ENCODE assay signal across 8 cellular contexts in genomic region chr9:35079041-35079425, GRCh38. TPM values are rescaled to one million over a fixed set of nuclear protein-coding genes. Genes with fewer than 3 reads are reported as not detected.
DNase-seq lines count a peak whose midpoint lies in the region; ATAC-seq and TF ChIP-seq lines count a peak whose summit lies in the region.

No MANE protein-coding gene starts in this region.

- BruUV-seq in mammary epithelial cell (replicated peaks; lab: Mats Ljungman, UMichigan): no TSS peak

- no peak for ATAC-seq in naive thymus-derived CD4-positive, alpha-beta T cell
- ATAC-seq in GM21423 (IDR thresholded peaks at IDR 0.05; ENCODE audit: unreplicated experiment) (no peak), left colon (no peak)

- H3K4me2 ChIP-seq in mammary epithelial cell (ENCODE audit: insufficient read depth, low read depth, low read length): peak overlapping the region; percentile 98

- no peaks in the 10 kb centered on the region for H3K9me3 ChIP-seq in mammary epithelial cell (replicated peaks; ENCODE audit: insufficient read depth, low read length)
- no peaks in the 10 kb centered on the region for H3K9me3 ChIP-seq in naive thymus-derived CD4-positive, alpha-beta T cell (ENCODE audit: control insufficient read depth in 2 of 3, low read length in 3 of 3)

- peaks cover 35% of the 10 kb centered on the region for H3K79me2 ChIP-seq in mammary epithelial cell (ENCODE audit: insufficient read depth, low read length)

- H3K9ac ChIP-seq in mammary epithelial cell (ENCODE audit: insufficient read depth, low read length): peak overlapping the region; percentile 72

- H3K4me1 ChIP-seq in mammary epithelial cell (ENCODE audit: insufficient read depth, low read length): peaks cover 18% of the 10 kb centered on the region
- peaks cover 8 to 10% of the 10 kb centered on the region in 2 donors for H3K4me1 ChIP-seq in naive thymus-derived CD4-positive, alpha-beta T cell (ENCODE audit: control insufficient read depth in 2 of 2, insufficient read depth in 2 of 2, low read length in 2 of 2)

- CTCF ChIA-PET in mammary epithelial cell (lab: Charles Lee; ENCODE audit: low non-redundant PET): no interaction called here
- CTCF ChIA-PET in naive thymus-derived CD4-positive, alpha-beta T cell (lab: Charles Lee): interaction anchor here (1.5 to 4.1 kb wide), 2 partner anchors 17 to 179 kb away, joined by 4 to 19 read pairs; partner anchors contain the start of gene PIGO

- H3K4me3 ChIP-seq in GM06990 (replicated peaks; ENCODE audit: low read depth, low read length): peak overlapping the region; percentile 91
- peak overlapping the region; percentile 96 for H3K4me3 ChIP-seq in NB4 (ENCODE audit: low read depth, low read length)
- H3K4me3 ChIP-seq in mammary epithelial cell (replicated peaks in 1 of 3; ENCODE audit: insufficient read depth in 1 of 3, low read depth in 2 of 3, low read length in 3 of 3): peak overlapping the region; percentile 82 to 86 (median 82)
- peak overlapping the region; percentile 84 for H3K4me3 ChIP-seq in naive thymus-derived CD4-positive, alpha-beta T cell (ENCODE audit: low read length)

- peaks cover 0 to 11% (median 5%) of the 10 kb centered on the region in 5 donors for H3K36me3 Mint-ChIP-seq in naive thymus-derived CD4-positive, alpha-beta T cell

- H3K9me3 Mint-ChIP-seq in naive thymus-derived CD4-positive, alpha-beta T cell: no peaks in the 10 kb centered on the region

- H3K36me3 ChIP-seq in GM06990 (ENCODE audit: control insufficient read depth, insufficient read depth, low read length) (peaks cover 6% of the 10 kb centered on the region), mammary epithelial cell (ENCODE audit: insufficient read depth, low read length) (no peaks in the 10 kb centered on the region)
- peaks cover 0 to 9% (median 0%) of the 10 kb centered on the region in 3 experiments for H3K36me3 ChIP-seq in naive thymus-derived CD4-positive, alpha-beta T cell (ENCODE audit: control insufficient read depth in 2 of 3, insufficient read depth in 3 of 3, low read length in 3 of 3)

- peak overlapping the region; percentile 91 for H2AFZ ChIP-seq in mammary epithelial cell (ENCODE audit: low read depth, low read length)

- in situ Hi-C loops in mammary epithelial cell (cut with MboI; ENCODE audit: low sequenced_read_pairs in 2 of 2): no loop called here

- TF ChIP-seq CTCF in GM06990 (IDR thresholded peaks at IDR 0.05; ENCODE audit: insufficient read depth, low read length, poor library complexity, severe bottlenecking): no peak
- no peak for TF ChIP-seq CTCF in NB4 (IDR thresholded peaks at IDR 0.05; ENCODE audit: low read depth, low read length)
- no peak for TF ChIP-seq CTCF in mammary epithelial cell (conservative IDR thresholded peaks at IDR 0.05 in 1 of 2, IDR thresholded peaks at IDR 0.05 in 1 of 2; ENCODE audit: extremely low read depth in 1 of 2, insufficient read depth in 1 of 2, low read depth in 1 of 2, low read length in 2 of 2)

- POLR2A ChIA-PET in naive thymus-derived CD4-positive, alpha-beta T cell (lab: Charles Lee): interaction anchor here (1.1 to 5.9 kb wide), 6 partner anchors 8 to 567 kb away, joined by 4 to 88 read pairs (median 18); partner anchors contain the start of genes PIGO and STOML2

- H3K27me3 Mint-ChIP-seq in naive thymus-derived CD4-positive, alpha-beta T cell: no peaks in the 10 kb centered on the region

- intact Hi-C loops in mammary epithelial cell (cut with micrococcal nuclease): no loop called here
- intact Hi-C loops in naive thymus-derived CD4-positive, alpha-beta T cell (cut with micrococcal nuclease): loop anchor here in 1 of 2 donors (1.0 to 10.0 kb wide), 3 partner anchors 90 to 736 kb away; partner anchors contain the start of genes CCL27, DNAJB5, HINT2 and SPAG8
- intact Hi-C loops in left colon (cut with DNase I, micrococcal nuclease): no loop called here

- DNase-seq in GM06990 (ENCODE audit: extremely low read depth, insufficient read length) (no peak), NB4 (ENCODE audit: low read depth) (peak; percentile 46), mammary epithelial cell (no peak), T1000 (lab: John Stamatoyannopoulos, UW) (no peak), left colon (no peak)
- DNase-seq in naive thymus-derived CD4-positive, alpha-beta T cell: peak in 1 of 9 donors; percentile 5
- no peak for DNase-seq in effector CD8-positive, alpha-beta T cell (lab: John Stamatoyannopoulos, UW)

- 4% methylated on average over 9 of the region's 10 CpGs for WGBS in mammary epithelial cell (ENCODE audit: low coverage, missing lambda C conversion rate)

- dilution Hi-C loops in mammary epithelial cell (cut with HindIII; ENCODE audit: low sequenced_read_pairs): no loop called here

- H3K4me1 Mint-ChIP-seq in naive thymus-derived CD4-positive, alpha-beta T cell: peaks cover 13 to 42% (median 24%) of the 10 kb centered on the region in 7 donors

- H3K27me3 ChIP-seq in GM06990 (replicated peaks; ENCODE audit: control insufficient read depth, insufficient read depth, low read length) (no peaks in the 10 kb centered on the region), mammary epithelial cell (ENCODE audit: insufficient read depth, low read length) (no peaks in the 10 kb centered on the region)
- H3K27me3 ChIP-seq in naive thymus-derived CD4-positive, alpha-beta T cell (ENCODE audit: control insufficient read depth in 2 of 2, insufficient read depth in 2 of 2, low read length in 2 of 2): no peaks in the 10 kb centered on the region

- TF ChIP-seq POLR2A in NB4 (IDR thresholded peaks at IDR 0.05; ENCODE audit: extremely low read depth, insufficient read length): no peak

- no peaks in the 10 kb centered on the region for H4K20me1 ChIP-seq in mammary epithelial cell (ENCODE audit: insufficient read depth, low read length)

- H3K27ac ChIP-seq in mammary epithelial cell (ENCODE audit: insufficient read depth, low read depth, low read length): peak overlapping the region; percentile 76
- H3K27ac ChIP-seq in naive thymus-derived CD4-positive, alpha-beta T cell (ENCODE audit: low read depth, low read length): peak overlapping the region; percentile 74

- H3K4me3 Mint-ChIP-seq in naive thymus-derived CD4-positive, alpha-beta T cell: peak overlapping the region; percentile 84 to 98 (median 94)

- H3K27ac Mint-ChIP-seq in naive thymus-derived CD4-positive, alpha-beta T cell: peak overlapping the region in 5 of 9 donors; percentile 6 to 99 (median 70)

RNA-seq across cellular contexts. Expression of gene FANCG, which starts 0.7 kb away (rescaled TPM):
- total RNA-seq in mammary epithelial cell (10 to 100 TPM in 1 of 2 donors, 1 to 10 TPM in 1; 7.0 to 41.7 TPM), left colon (10 to 100 TPM; 11.0 to 17.3 TPM)
- 22.0 TPM for polyA plus RNA-seq in mammary epithelial cell
- polyA minus RNA-seq in mammary epithelial cell: 24.9 TPM
- total RNA-seq in naive thymus-derived CD4-positive, alpha-beta T cell: 10 to 100 TPM; 19.6 to 84.9 (median 26.7) TPM
- polyA plus RNA-seq in naive thymus-derived CD4-positive, alpha-beta T cell: 10 to 100 TPM in 1 of 2 donors, 1 to 10 TPM in 1; 8.7 to 12.6 TPM

RNA-seq across cellular contexts. Expression of gene VCP, which starts 6.6 kb away (rescaled TPM):
- total RNA-seq in mammary epithelial cell (100 to 1,000 TPM; 284 to 291 TPM), left colon (100 to 1,000 TPM; 167 to 189 TPM)
- polyA plus RNA-seq in mammary epithelial cell: 310 TPM
- 716 TPM for polyA minus RNA-seq in mammary epithelial cell
- total RNA-seq in naive thymus-derived CD4-positive, alpha-beta T cell: 100 to 1,000 TPM; 138 to 259 (median 202) TPM
- polyA plus RNA-seq in naive thymus-derived CD4-positive, alpha-beta T cell: 100 to 1,000 TPM; 134 to 198 TPM

RNA-seq across cellular contexts. Expression of gene PIGO, which starts 17.4 kb away (rescaled TPM):
- total RNA-seq in mammary epithelial cell: 10 to 100 TPM; 17.8 to 33.3 TPM
- polyA plus RNA-seq in mammary epithelial cell: 32.4 TPM
- polyA minus RNA-seq in mammary epithelial cell: 40.2 TPM
- total RNA-seq in naive thymus-derived CD4-positive, alpha-beta T cell: 10 to 100 TPM; 27.1 to 36.0 (median 29.9) TPM
- polyA plus RNA-seq in naive thymus-derived CD4-positive, alpha-beta T cell: 10 to 100 TPM; 27.4 to 30.6 TPM
- 10 to 100 TPM; 32.4 to 38.7 TPM for total RNA-seq in left colon

RNA-seq across cellular contexts. Expression of gene STOML2, which starts 23.9 kb away (rescaled TPM):
- 100 to 1,000 TPM; 131 to 132 TPM for total RNA-seq in mammary epithelial cell
- 176 TPM for polyA plus RNA-seq in mammary epithelial cell
- polyA minus RNA-seq in mammary epithelial cell: 162 TPM
- total RNA-seq in naive thymus-derived CD4-positive, alpha-beta T cell: 100 to 1,000 TPM in 1 of 5 experiments, 10 to 100 TPM in 4; 34.7 to 126 (median 44.9) TPM
- 10 to 100 TPM; 85.6 to 88.8 TPM for polyA plus RNA-seq in naive thymus-derived CD4-positive, alpha-beta T cell
- total RNA-seq in left colon: 100 to 1,000 TPM in 1 of 2 donors, 10 to 100 TPM in 1; 89.8 to 118 TPM

RNA-seq across cellular contexts. Expression of gene ATOSB, which starts 36.6 kb away (rescaled TPM):
- total RNA-seq in mammary epithelial cell (10 to 100 TPM; 33.7 to 43.1 TPM), left colon (10 to 100 TPM; 38.4 to 46.4 TPM)
- 38.1 TPM for polyA plus RNA-seq in mammary epithelial cell
- 35.6 TPM for polyA minus RNA-seq in mammary epithelial cell
- 10 to 100 TPM in 2 of 5 experiments, 1 to 10 TPM in 3; 5.9 to 26.0 (median 6.6) TPM for total RNA-seq in naive thymus-derived CD4-positive, alpha-beta T cell
- polyA plus RNA-seq in naive thymus-derived CD4-positive, alpha-beta T cell: 1 to 10 TPM in 1 of 2 donors, under 1 TPM in 1; 0.95 to 3.4 TPM
